ENCODE assay signal across 8 cellular contexts in genomic region chr22:50304528-50305392, GRCh38. TPM values are rescaled to one million over a fixed set of nuclear protein-coding genes. Genes with fewer than 3 reads are reported as not detected.
DNase-seq lines count a peak whose midpoint lies in the region; ATAC-seq lines count a peak whose summit lies in the region.

No MANE protein-coding gene starts in this region.

- peaks cover 0 to 5% of the 10 kb centered on the region in 2 donors for H3K4me1 Mint-ChIP-seq in effector memory CD8-positive, alpha-beta T cell (ENCODE audit: low read depth in 2 of 2)
- H3K4me1 Mint-ChIP-seq in CD8-positive, alpha-beta memory T cell = peaks cover 0 to 10% (median 2%) of the 10 kb centered on the region in 3 donors

- no peaks in the 10 kb centered on the region for H3K27me3 ChIP-seq in neuron (ENCODE audit: insufficient read depth, low read length)
- peaks cover 9% of the 10 kb centered on the region for H3K27me3 ChIP-seq in CD8-positive, alpha-beta memory T cell (ENCODE audit: insufficient read depth, low read length, poor library complexity, severe bottlenecking)

- peaks cover 26% of the 10 kb centered on the region for H3K36me3 ChIP-seq in neuron (ENCODE audit: insufficient read depth, low read length)
- no peaks in the 10 kb centered on the region for H3K36me3 ChIP-seq in CD8-positive, alpha-beta memory T cell (ENCODE audit: insufficient read depth, low read length)

- H3K4me3 ChIP-seq in neuron (ENCODE audit: low read length) = peak overlapping the region; percentile 97
- H3K4me3 ChIP-seq in CD8-positive, alpha-beta memory T cell (ENCODE audit: low read length) = no peak overlapping the region

- H2AFZ ChIP-seq in neuron (ENCODE audit: low read depth, low read length) = no peak overlapping the region

- CTCF ChIA-PET in CD8-positive, alpha-beta memory T cell (lab: Charles Lee) = no interaction called here

- no peak overlapping the region for H3K4me3 Mint-ChIP-seq in effector memory CD8-positive, alpha-beta T cell
- no peak overlapping the region for H3K4me3 Mint-ChIP-seq in CD8-positive, alpha-beta memory T cell

- H3K36me3 Mint-ChIP-seq in effector memory CD8-positive, alpha-beta T cell (ENCODE audit: insufficient read depth) = peaks cover 3% of the 10 kb centered on the region
- H3K36me3 Mint-ChIP-seq in CD8-positive, alpha-beta memory T cell = no peaks in the 10 kb centered on the region

- H3K4me1 ChIP-seq in neuron (ENCODE audit: insufficient read depth, low read length) = peaks cover 49% of the 10 kb centered on the region
- H3K4me1 ChIP-seq in CD8-positive, alpha-beta memory T cell (ENCODE audit: insufficient read depth, low read length) = no peaks in the 10 kb centered on the region

- ATAC-seq in effector memory CD8-positive, alpha-beta T cell (replicated peaks) = peak; percentile 14
- no peak for ATAC-seq in GM18858 (IDR thresholded peaks at IDR 0.05; ENCODE audit: unreplicated experiment)

- H3K27ac ChIP-seq in CD8-positive, alpha-beta memory T cell (ENCODE audit: low read depth, low read length) = no peak overlapping the region

- peak; percentile 82 for DNase-seq in CD1c-positive myeloid dendritic cell (ENCODE audit: extremely low spot score)
- peak; percentile 76 for DNase-seq in NCI-H69 (lab: John Stamatoyannopoulos, UW)
- no peak for DNase-seq in effector memory CD8-positive, alpha-beta T cell
- no peak for DNase-seq in central memory CD4-positive, alpha-beta T cell
- no peak for DNase-seq in GF-D8 (lab: John Stamatoyannopoulos, UW)
- no peak for DNase-seq in CD8-positive, alpha-beta memory T cell

- H3K27me3 Mint-ChIP-seq in effector memory CD8-positive, alpha-beta T cell = peaks cover 13 to 42% of the 10 kb centered on the region in 2 donors
- H3K27me3 Mint-ChIP-seq in CD8-positive, alpha-beta memory T cell = peaks cover 14 to 19% of the 10 kb centered on the region in 2 donors

- POLR2A ChIA-PET in CD8-positive, alpha-beta memory T cell (lab: Charles Lee) = interaction anchor here (0.5 kb wide), 1 partner anchor 65 kb away, joined by 3 read pairs; no protein-coding TSS in a partner anchor

- H3K9me3 ChIP-seq in neuron (ENCODE audit: low read length) = no peaks in the 10 kb centered on the region
- H3K9me3 ChIP-seq in CD8-positive, alpha-beta memory T cell (ENCODE audit: low read length) = no peaks in the 10 kb centered on the region

- H3K27ac Mint-ChIP-seq in effector memory CD8-positive, alpha-beta T cell = no peak overlapping the region
- peak overlapping the region in 1 of 8 donors; percentile 55 for H3K27ac Mint-ChIP-seq in CD8-positive, alpha-beta memory T cell

- H3K9me3 Mint-ChIP-seq in effector memory CD8-positive, alpha-beta T cell = no peaks in the 10 kb centered on the region
- no peaks in the 10 kb centered on the region for H3K9me3 Mint-ChIP-seq in CD8-positive, alpha-beta memory T cell

RNA-seq across cellular contexts. Expression of gene PLXNB2, which starts 2.7 kb away (rescaled TPM):
- total RNA-seq in CD8-positive, alpha-beta memory T cell = 10 to 100 TPM; 13.4 to 14.4 TPM
- polyA plus RNA-seq in CD8-positive, alpha-beta memory T cell = 0.17 TPM

RNA-seq across cellular contexts. Expression of gene DENND6B, which starts 22.1 kb away (rescaled TPM):
- 1 to 10 TPM; 3.9 to 4.3 TPM for total RNA-seq in CD8-positive, alpha-beta memory T cell
- 0.67 TPM for polyA plus RNA-seq in CD8-positive, alpha-beta memory T cell

RNA-seq across cellular contexts. Expression of gene MAPK11, which starts 34.6 kb away (rescaled TPM):
- 10 to 100 TPM; 12.8 to 13.2 TPM for total RNA-seq in CD8-positive, alpha-beta memory T cell
- 0.28 TPM for polyA plus RNA-seq in CD8-positive, alpha-beta memory T cell

RNA-seq across cellular contexts. Expression of gene PPP6R2, which starts 38.4 kb away (rescaled TPM):
- 10 to 100 TPM; 49.7 to 55.9 TPM for total RNA-seq in CD8-positive, alpha-beta memory T cell
- 34.2 TPM for polyA plus RNA-seq in CD8-positive, alpha-beta memory T cell

RNA-seq across cellular contexts. Expression of gene MAPK12, which starts 43.3 kb away (rescaled TPM):
- 1 to 10 TPM; 9.3 to 9.7 TPM for total RNA-seq in CD8-positive, alpha-beta memory T cell
- 0.03 TPM for polyA plus RNA-seq in CD8-positive, alpha-beta memory T cell

Comparison
In these comparisons a context has a peak if more than half of its experiments do, and no peak if none do; other contexts are left out.
1. DNase-seq: peak in CD1c-positive myeloid dendritic cell (single experiment) and NCI-H69 (single experiment); none in effector memory CD8-positive, alpha-beta T cell (0 of 3), central memory CD4-positive, alpha-beta T cell (single experiment), GF-D8 (single experiment) and CD8-positive, alpha-beta memory T cell (0 of 5).